ENCODE assay signal across 16 cellular contexts in the genomic region with DNA sequence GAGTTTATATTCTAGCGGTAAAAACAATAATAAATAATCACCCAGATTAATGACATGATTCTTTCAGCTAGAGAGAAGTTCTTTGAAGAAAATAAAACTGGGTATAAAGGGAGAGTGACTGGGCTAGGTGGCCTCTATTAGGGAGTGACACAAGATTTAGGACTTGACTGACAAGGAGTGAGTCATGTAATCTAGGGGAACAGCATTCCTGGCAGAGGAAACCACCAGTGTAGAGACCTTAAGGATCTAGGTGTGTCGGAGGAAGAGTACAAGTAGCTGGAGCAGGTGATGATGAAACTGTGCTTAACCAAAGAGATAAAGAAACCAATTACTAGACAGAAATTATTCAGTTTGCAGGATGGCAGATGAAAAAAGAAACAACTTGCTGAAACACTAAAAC.
"Had no signal": no experiment of that assay in that cellular context is flagged by ENCODE, and none has a peak within 500 bp of the region (broad histone marks: within the 10 kb centered on the region; RNA-seq: fewer than 3 reads in every experiment).

No MANE protein-coding gene starts in this region.

- H3K9me3 ChIP-seq: vagina had no signal

- H3K4me1 Mint-ChIP-seq: activated CD4-positive, alpha-beta T cell treated with anti-CD3 and anti-CD28 coated beads for 36 hours; activated naive CD8-positive, alpha-beta T cell treated with anti-CD3 and anti-CD28 coated beads for 36 hours had no signal

- H3K27ac Mint-ChIP-seq: activated CD4-positive, alpha-beta T cell treated with anti-CD3 and anti-CD28 coated beads for 36 hours; activated CD8-positive, alpha-beta T cell treated with anti-CD3 and anti-CD28 coated beads for 36 hours; activated naive CD8-positive, alpha-beta T cell treated with anti-CD3 and anti-CD28 coated beads for 36 hours; activated T-cell treated with anti-CD3 and anti-CD28 coated beads, Interleukin-2, amount 50 U/mL, for 72 hours; mesothelial cell of epicardium had no signal

- H3K4me3 ChIP-seq: dorsolateral prefrontal cortex, vagina had no signal

- H3K36me3 Mint-ChIP-seq: activated naive CD8-positive, alpha-beta T cell treated with anti-CD3 and anti-CD28 coated beads for 36 hours had no signal

- ATAC-seq: activated CD4-positive, alpha-beta T cell treated with anti-CD3 and anti-CD28 coated beads for 36 hours; activated CD8-positive, alpha-beta T cell treated with anti-CD3 and anti-CD28 coated beads for 36 hours; activated T-cell treated with anti-CD3 and anti-CD28 coated beads, Interleukin-2, amount 50 U/mL, for 72 hours; left ventricle myocardium superior had no signal

- H3K36me3 ChIP-seq: vagina had no signal

- H3K4me3 Mint-ChIP-seq: activated CD4-positive, alpha-beta T cell treated with anti-CD3 and anti-CD28 coated beads for 36 hours; activated CD8-positive, alpha-beta T cell treated with anti-CD3 and anti-CD28 coated beads for 36 hours; activated naive CD8-positive, alpha-beta T cell treated with anti-CD3 and anti-CD28 coated beads for 36 hours; activated T-cell treated with anti-CD3 and anti-CD28 coated beads, Interleukin-2, amount 50 U/mL, for 72 hours; mesothelial cell of epicardium had no signal

- H2AFZ ChIP-seq: parathyroid adenoma had no signal

- H3K9me3 Mint-ChIP-seq: activated CD8-positive, alpha-beta T cell treated with anti-CD3 and anti-CD28 coated beads for 36 hours had no signal

- H3K4me1 ChIP-seq: parathyroid adenoma, vagina had no signal

- H3K27ac ChIP-seq: parathyroid adenoma, vagina, VCaP had no signal

- DNase-seq: activated CD4-positive, alpha-beta T cell treated with anti-CD3 and anti-CD28 coated beads for 36 hours; activated CD8-positive, alpha-beta memory T cell treated with anti-CD3 and anti-CD28 coated beads, Interleukin-2, amount 50 U/mL, for 4 hours; activated CD8-positive, alpha-beta T cell treated with anti-CD3 and anti-CD28 coated beads for 36 hours; activated gamma-delta T cell treated with Interleukin-2 at 50 U/mL for 16 hours; activated naive CD8-positive, alpha-beta T cell treated with anti-CD3 and anti-CD28 coated beads for 36 hours; activated T-cell treated with anti-CD3 and anti-CD28 coated beads, Interleukin-2, amount 50 U/mL, for 72 hours; dorsolateral prefrontal cortex; foreskin melanocyte; head of caudate nucleus; left ventricle myocardium superior; stimulated activated CD4-positive, alpha-beta T cell treated with anti-CD3 and anti-CD28 coated beads, Interleukin-4, amount 100 ng/mL, for 4 hours; T1000 had no signal

- H3K79me2 ChIP-seq: parathyroid adenoma had no signal

- H3K27me3 ChIP-seq: dorsolateral prefrontal cortex, vagina had no signal

- H3K27me3 Mint-ChIP-seq: activated CD8-positive, alpha-beta T cell treated with anti-CD3 and anti-CD28 coated beads for 36 hours; activated naive CD8-positive, alpha-beta T cell treated with anti-CD3 and anti-CD28 coated beads for 36 hours had no signal
